ENCODE assay signal across 8 cellular contexts in genomic region chr2:25341753-25342371, GRCh38.
DNase-seq lines count a peak whose midpoint lies in the region; ATAC-seq and TF ChIP-seq lines count a peak whose summit lies in the region.

TSS of gene DNMT3A (minus strand) at chr2:25341925. CDS start at chr2:25313984, 27,941 bp downstream.

- DNase-seq in AG09309 (ENCODE audit: low read depth), result no peak
- peak; percentile 87 for DNase-seq in NCI-H69 (lab: John Stamatoyannopoulos, UW)
- DNase-seq in activated T-cell treated with anti-CD3 and anti-CD28 coated beads for 4 hours, result peak; percentile 55
- no peak for DNase-seq in epithelial cell of prostate (ENCODE audit: low read depth, low spot score)
- DNase-seq in midbrain (lab: John Stamatoyannopoulos, UW), result peak; percentile 73
- peak; percentile 34 to 51 (median 45) for DNase-seq in stimulated activated naive CD4-positive, alpha-beta T cell (lab: John Stamatoyannopoulos, UW)

- H3K4me3 ChIP-seq in AG09309 (ENCODE audit: control insufficient read depth, low read depth, low read length), result peak within 1 kb of the TSS; percentile 56

- H3K27ac ChIP-seq in epithelial cell of prostate, result peak within 1 kb of the TSS; percentile 23

- TF ChIP-seq CTCF in AG09309 (IDR thresholded peaks at IDR 0.05; ENCODE audit: control insufficient read depth, insufficient read depth, low read depth, low read length, missing control alignments), result no peak

- ATAC-seq in GM18907 (IDR thresholded peaks at IDR 0.05; ENCODE audit: unreplicated experiment) (peak; percentile 32), HG03103 (IDR thresholded peaks at IDR 0.05; ENCODE audit: low read depth, unreplicated experiment) (peak; percentile 35)

Comparison
In these comparisons a context has a peak if more than half of its experiments do, and no peak if none do; other contexts are left out.
1. DNase-seq: peak in NCI-H69 (single experiment), activated T-cell treated with anti-CD3 and anti-CD28 coated beads for 4 hours (single experiment), midbrain (single experiment) and stimulated activated naive CD4-positive, alpha-beta T cell (6 of 6); none in AG09309 (single experiment) and epithelial cell of prostate (single experiment).